In genomic region chrX:140157611-140158010, GRCh38 we compare ENCODE assay signal across 17 cellular contexts.
DNase-seq lines count a peak whose midpoint lies in the region; ATAC-seq and TF ChIP-seq lines count a peak whose summit lies in the region.
"Had no signal": no experiment of that assay in that cellular context is flagged by ENCODE, and none has a peak within 500 bp of the region (broad histone marks: within the 10 kb centered on the region; RNA-seq: fewer than 3 reads in every experiment).

No MANE protein-coding gene starts in this region.

- no peak overlapping the region for H3K27ac ChIP-seq in neuronal stem cell (replicated peaks; ENCODE audit: low read length)
- H3K27ac ChIP-seq: body of pancreas, skin epidermis, upper lobe of right lung had no signal

- no peaks in the 10 kb centered on the region for H3K36me3 ChIP-seq in neuronal stem cell (replicated peaks in 1 of 2; ENCODE audit: control insufficient read depth in 2 of 2, insufficient read depth in 2 of 2, low read length in 2 of 2)
- H3K36me3 ChIP-seq: upper lobe of right lung had no signal

- no peak overlapping the region for H2BK120ac ChIP-seq in neuronal stem cell (ENCODE audit: low read depth, low read length)

- H2AK5ac ChIP-seq in neuronal stem cell (ENCODE audit: low read depth, low read length), result no peak overlapping the region

- H3K79me1 ChIP-seq in neuronal stem cell (ENCODE audit: low read depth, low read length), result no peaks in the 10 kb centered on the region

- H3K4me2 ChIP-seq in neuronal stem cell (ENCODE audit: insufficient read depth, low read length, poor library complexity, severe bottlenecking), result peak overlapping the region; percentile 14

- no peak overlapping the region for H3K14ac ChIP-seq in neuronal stem cell (ENCODE audit: low read length)

- no peak for TF ChIP-seq CTCF in fibroblast of mammary gland (conservative IDR thresholded peaks at IDR 0.05; ENCODE audit: control insufficient read depth, insufficient read depth, low read depth, low read length)

- no peak overlapping the region for H3K9ac ChIP-seq in neuronal stem cell (ENCODE audit: low read depth, low read length, poor library complexity)

- H2BK15ac ChIP-seq in neuronal stem cell (ENCODE audit: low read length), result no peak overlapping the region

- H2AFZ ChIP-seq in neuronal stem cell (ENCODE audit: low read length), result no peak overlapping the region

- H4K91ac ChIP-seq in neuronal stem cell (ENCODE audit: low read depth, low read length, poor library complexity), result no peak overlapping the region

- ATAC-seq in GM21737 (IDR thresholded peaks at IDR 0.05; ENCODE audit: unreplicated experiment) (no peak), HG03095 (IDR thresholded peaks at IDR 0.05; ENCODE audit: unreplicated experiment) (no peak), GM21423 (IDR thresholded peaks at IDR 0.05; ENCODE audit: unreplicated experiment) (no peak)
- ATAC-seq: body of pancreas; stimulated activated naive B cell treated with anti-CD40 and anti-IgM and Interleukin-4, amounts not matched to agents 10 μg/mL and 1 μg/mL and 100 μg/mL, for 72 hours; upper lobe of right lung had no signal

- WGBS in neuronal stem cell (ENCODE audit: extremely low coverage in 2 of 2, insufficient read length in 2 of 2, insufficient replicate concordance in 1 of 2), 2 donors, result no CpG with 5 or more reads among the region's 4 CpGs

- peak; percentile 33 for DNase-seq in GM04503 (ENCODE audit: low read depth)
- peak; percentile 87 for DNase-seq in SW480 (ENCODE audit: low spot score)
- DNase-seq in fibroblast of mammary gland (ENCODE audit: low read depth), result peak; percentile 18
- DNase-seq in neuronal stem cell (ENCODE audit: low spot score), result no peak
- DNase-seq in HuH-7.5 (ENCODE audit: low spot score), result no peak
- DNase-seq: activated gamma-delta T cell; body of pancreas; KG1; NCI-H1436 treated with DMSO at 0.1 percent for 48 hours; NCI-H345; occipital lobe; stimulated activated naive B cell treated with anti-CD40 and anti-IgM and Interleukin-4, amounts not matched to agents 10 μg/mL and 1 μg/mL and 100 μg/mL, for 72 hours; upper lobe of right lung had no signal

- H3K18ac ChIP-seq in neuronal stem cell (ENCODE audit: low read length), result no peak overlapping the region

- peaks cover 0 to 3% of the 10 kb centered on the region in 2 donors for H3K4me1 ChIP-seq in neuronal stem cell (ENCODE audit: control insufficient read depth in 2 of 2, insufficient read depth in 1 of 2, low read depth in 1 of 2, low read length in 2 of 2)
- H3K4me1 ChIP-seq: body of pancreas, upper lobe of right lung had no signal

- no peak overlapping the region for H3K23ac ChIP-seq in neuronal stem cell (ENCODE audit: low read depth, low read length, poor library complexity)

- no peak overlapping the region for H2BK5ac ChIP-seq in neuronal stem cell (ENCODE audit: low read length)

- peaks cover 0 to 44% (median 0%) of the 10 kb centered on the region in 3 experiments for H3K27me3 ChIP-seq in neuronal stem cell (ENCODE audit: control insufficient read depth in 3 of 3, insufficient read depth in 3 of 3, low read depth in 1 of 3, low read length in 3 of 3)
- H3K27me3 ChIP-seq: body of pancreas, upper lobe of right lung had no signal

- no peak overlapping the region for H3K4me3 ChIP-seq in fibroblast of mammary gland (ENCODE audit: control insufficient read depth, low read depth, low read length)
- no peak overlapping the region for H3K4me3 ChIP-seq in neuronal stem cell (ENCODE audit: low read length in 2 of 2)
- H3K4me3 ChIP-seq: body of pancreas, skin epidermis, upper lobe of right lung had no signal

- no peak overlapping the region for H2BK12ac ChIP-seq in neuronal stem cell (ENCODE audit: low read length)

- no peak overlapping the region for H4K8ac ChIP-seq in neuronal stem cell (ENCODE audit: low read depth, low read length)

- H3K4ac ChIP-seq in neuronal stem cell (ENCODE audit: low read length), result no peak overlapping the region

- H3K9me3 ChIP-seq in neuronal stem cell (replicated peaks in 1 of 2; ENCODE audit: control insufficient read depth in 2 of 2, insufficient read depth in 1 of 2, low read depth in 1 of 2, low read length in 2 of 2), result peaks cover 0 to 5% of the 10 kb centered on the region in 2 donors
- H3K9me3 ChIP-seq: body of pancreas, upper lobe of right lung had no signal

Comparison
In these comparisons a context has a peak if more than half of its experiments do, and no peak if none do; other contexts are left out.
1. DNase-seq: peak in GM04503 (single experiment), SW480 (single experiment) and fibroblast of mammary gland (single experiment); none in neuronal stem cell (single experiment) and HuH-7.5 (single experiment).